In the genomic region with DNA sequence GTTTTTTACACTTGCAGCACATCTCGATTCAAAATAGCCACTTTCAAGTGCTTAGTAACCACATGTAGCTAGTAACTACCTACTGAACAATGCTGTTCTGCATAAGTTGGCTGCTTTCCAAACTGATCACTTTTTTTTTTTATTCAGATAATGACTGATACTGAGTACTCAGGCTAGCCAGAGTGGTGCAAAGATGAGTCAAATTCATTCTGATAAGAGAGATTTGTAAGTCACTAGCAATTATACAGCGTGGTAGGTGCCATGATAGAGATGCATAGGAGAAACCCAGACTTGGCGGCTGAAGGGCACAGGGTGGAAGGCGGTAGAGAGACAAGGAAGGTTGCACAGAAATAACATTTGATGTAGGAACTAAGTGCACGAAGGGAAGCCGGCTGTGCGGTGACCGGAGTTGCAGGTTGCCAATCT, we compare ENCODE assay signal across 8 cellular contexts. TPM values are rescaled to one million over a fixed set of nuclear protein-coding genes. Genes with fewer than 3 reads are reported as not detected.
A peak's percentile ranks its signal among the peaks of the same experiment; 100 is the strongest.
DNase-seq lines count a peak whose midpoint lies in the region; ATAC-seq and TF ChIP-seq lines count a peak whose summit lies in the region.

No MANE protein-coding gene starts in this region.

- TF ChIP-seq POLR2A in NB4 (IDR thresholded peaks at IDR 0.05; ENCODE audit: extremely low read depth, insufficient read length) = peak; percentile 33

- H3K27ac ChIP-seq in dorsolateral prefrontal cortex = peak overlapping the region in 48 of 59 donors; percentile 12 to 86 (median 69)

- peak; percentile 74 for DNase-seq in NCI-H1105 treated with DMSO at 0.1 percent for 48 hours (lab: John Stamatoyannopoulos, UW)
- DNase-seq in NCI-H1105 (lab: John Stamatoyannopoulos, UW) = no peak
- DNase-seq in NB4 (ENCODE audit: low read depth) = no peak
- no peak for DNase-seq in dorsolateral prefrontal cortex
- no peak for DNase-seq in natural killer cell
- DNase-seq in EL = no peak

- peaks cover 0 to 49% (median 5%) of the 10 kb centered on the region in 45 donors for H3K27me3 ChIP-seq in dorsolateral prefrontal cortex

- no peaks in the 10 kb centered on the region for H3K9me3 Mint-ChIP-seq in natural killer cell

- intact Hi-C loops in dorsolateral prefrontal cortex (cut with DNase I) (loop anchor here (5.0 to 10.0 kb wide), 3 partner anchors 132 to 302 kb away; a partner anchor contains a TSS), natural killer cell (cut with micrococcal nuclease) (loop anchor here (5.0 kb wide), 1 partner anchor 299 kb away; no protein-coding TSS in a partner anchor)

- no peak for TF ChIP-seq CTCF in NB4 (IDR thresholded peaks at IDR 0.05; ENCODE audit: low read depth, low read length)
- no peak for TF ChIP-seq CTCF in dorsolateral prefrontal cortex (IDR thresholded peaks at IDR 0.05 in 54 of 56, conservative IDR thresholded peaks at IDR 0.05 in 2 of 56; ENCODE audit: low read depth in 1 of 56, partially characterized antibody in 56 of 56)
- no peak for TF ChIP-seq CTCF in natural killer cell (IDR thresholded peaks at IDR 0.05)

- ATAC-seq in natural killer cell (no peak), GM18907 (IDR thresholded peaks at IDR 0.05; ENCODE audit: unreplicated experiment) (no peak), GM21528 (IDR thresholded peaks at IDR 0.05; ENCODE audit: low FRiP score, unreplicated experiment) (no peak)

- peaks cover 0 to 11% of the 10 kb centered on the region in 2 donors for H3K27me3 Mint-ChIP-seq in natural killer cell (ENCODE audit: low read depth in 2 of 2)

- H3K27ac Mint-ChIP-seq in natural killer cell = peak overlapping the region; percentile 93 to 97

- H3K36me3 Mint-ChIP-seq in natural killer cell = no peaks in the 10 kb centered on the region

- H3K4me3 Mint-ChIP-seq in natural killer cell = peak overlapping the region; percentile 97

- H3K4me3 ChIP-seq in NB4 (ENCODE audit: low read depth, low read length) (peak overlapping the region; percentile 99), dorsolateral prefrontal cortex (peak overlapping the region; percentile 54 to 86 (median 72))

- peaks cover 18 to 32% of the 10 kb centered on the region in 2 donors for H3K4me1 Mint-ChIP-seq in natural killer cell

RNA-seq across cellular contexts. Expression of a gene that starts 0.4 kb away (rescaled TPM):
- 10 to 100 TPM; 25.0 to 50.5 (median 38.3) TPM for total RNA-seq in dorsolateral prefrontal cortex
- 10 to 100 TPM; 39.4 to 40.7 (median 40.1) TPM for total RNA-seq in natural killer cell

RNA-seq across cellular contexts. Expression of a gene that starts 44.4 kb away (rescaled TPM):
- total RNA-seq in dorsolateral prefrontal cortex (not detected), natural killer cell (not detected)
